Comparison of ENCODE assay signal across 1 cellular context in genomic region chr18:9323750-9324445, GRCh38.
TF ChIP-seq lines count a peak whose summit lies in the region.

No MANE protein-coding gene starts in this region.

TF ChIP-seq in GM23338, 12 proteins besides CTCF, POLR2A, EP300 and RAD21 (continued from another document):
- TF ChIP-seq ZNF462 (CRISPR knock-in tag; IDR thresholded peaks at IDR 0.05) (no peak), NANOG (IDR thresholded peaks at IDR 0.05; ENCODE audit: borderline replicate concordance) (no peak), POLR2AphosphoS5 (IDR thresholded peaks at IDR 0.05; ENCODE audit: low read depth) (no peak), EZH2phosphoT487 (IDR thresholded peaks at IDR 0.05; ENCODE audit: unreplicated experiment) (no peak), EZH2 (IDR thresholded peaks at IDR 0.05; ENCODE audit: low read depth, unreplicated experiment) (no peak), STAT1 (IDR thresholded peaks at IDR 0.05; ENCODE audit: unreplicated experiment) (no peak), JUNB (IDR thresholded peaks at IDR 0.05; ENCODE audit: unreplicated experiment) (no peak), CREB1 (CRISPR knock-in tag; IDR thresholded peaks at IDR 0.05; ENCODE audit: low read depth) (no peak), ZNF114 (CRISPR knock-in tag; IDR thresholded peaks at IDR 0.05) (no peak), REST (IDR thresholded peaks at IDR 0.05; ENCODE audit: unreplicated experiment) (no peak)
TF ChIP-seq in GM23338: peak in this region for 0.
